Comparison of ENCODE assay signal across 1 cellular context in genomic region chr3:107833046-107833445, GRCh38.
TF ChIP-seq lines count a peak whose summit lies in the region.

No MANE protein-coding gene starts in this region.

TF ChIP-seq in HepG2, 621 proteins besides CTCF, POLR2A, EP300 and RAD21 (continued from another document):
- TF ChIP-seq PBX3 (CRISPR knock-in tag; IDR thresholded peaks at IDR 0.05; ENCODE audit: borderline replicate concordance): no peak
- no peak for TF ChIP-seq ZNF609 (CRISPR knock-in tag; IDR thresholded peaks at IDR 0.05; ENCODE audit: borderline replicate concordance)
- TF ChIP-seq ZBTB4 (CRISPR knock-in tag; IDR thresholded peaks at IDR 0.05; ENCODE audit: borderline replicate concordance): no peak
- TF ChIP-seq ZBTB39 (CRISPR knock-in tag; IDR thresholded peaks at IDR 0.05): no peak
- TF ChIP-seq ZNF790 (CRISPR knock-in tag; IDR thresholded peaks at IDR 0.05; ENCODE audit: borderline replicate concordance): no peak
- TF ChIP-seq MXD4 (CRISPR knock-in tag; IDR thresholded peaks at IDR 0.05): no peak
- no peak for TF ChIP-seq NCOR1 (IDR thresholded peaks at IDR 0.05; ENCODE audit: borderline replicate concordance, low read length)
- TF ChIP-seq LRRFIP1 (CRISPR knock-in tag; conservative IDR thresholded peaks at IDR 0.05): no peak
- no peak for TF ChIP-seq ZNF17 (CRISPR knock-in tag; IDR thresholded peaks at IDR 0.05)
